ENCODE assay signal across 22 cellular contexts in the genomic region with DNA sequence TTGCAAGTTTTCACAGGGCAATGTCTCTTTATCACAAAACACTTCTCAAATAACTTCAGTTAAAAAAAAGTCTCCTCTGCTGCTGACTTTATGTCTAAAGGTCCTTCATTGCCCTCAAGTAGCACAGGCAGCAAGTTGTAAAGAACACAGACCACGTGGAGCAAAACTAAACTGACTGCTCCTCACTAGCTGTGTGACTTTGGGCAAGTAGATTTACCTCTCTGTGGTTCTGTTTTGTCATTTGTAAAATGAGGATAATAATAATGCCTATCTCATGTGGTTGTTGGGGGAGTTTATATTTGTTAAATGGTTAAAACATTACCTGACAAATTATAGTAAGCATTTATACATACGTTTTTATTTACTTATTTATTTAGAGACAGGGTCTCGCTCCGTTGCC.
DNase-seq lines count a peak whose midpoint lies in the region; ATAC-seq, FAIRE-seq and TF ChIP-seq lines count a peak whose summit lies in the region.
"Had no signal": no experiment of that assay in that cellular context is flagged by ENCODE, and none has a peak within 500 bp of the region (broad histone marks: within the 10 kb centered on the region; RNA-seq: fewer than 3 reads in every experiment).

No MANE protein-coding gene starts in this region.

- TF ChIP-seq RAD21 in A549 (conservative IDR thresholded peaks at IDR 0.05 in 1 of 2, IDR thresholded peaks at IDR 0.05 in 1 of 2) (no peak), IMR-90 (IDR thresholded peaks at IDR 0.05; ENCODE audit: low read length) (no peak)

- peaks cover 23% of the 10 kb centered on the region for H3K9me3 Mint-ChIP-seq in Caco-2 (ENCODE audit: unreplicated experiment)
- no peaks in the 10 kb centered on the region for H3K9me3 Mint-ChIP-seq in activated naive CD4-positive, alpha-beta T cell treated with anti-CD3 and anti-CD28 coated beads for 36 hours
- H3K9me3 Mint-ChIP-seq in glutamatergic neuron (ENCODE audit: unreplicated experiment): no peaks in the 10 kb centered on the region

- no peaks in the 10 kb centered on the region for H3K79me1 ChIP-seq in IMR-90 (ENCODE audit: low read depth in 1 of 2, low read length in 2 of 2)

- H3K4me1 Mint-ChIP-seq in Caco-2 (ENCODE audit: low read depth, unreplicated experiment) (peaks cover 70% of the 10 kb centered on the region), glutamatergic neuron (ENCODE audit: low read depth, unreplicated experiment) (no peaks in the 10 kb centered on the region)
- H3K4me1 Mint-ChIP-seq in activated naive CD4-positive, alpha-beta T cell treated with anti-CD3 and anti-CD28 coated beads for 36 hours (ENCODE audit: low read depth): peaks cover 5% of the 10 kb centered on the region

- H3K27me3 Mint-ChIP-seq in Caco-2 (ENCODE audit: insufficient read depth, unreplicated experiment): no peaks in the 10 kb centered on the region
- no peaks in the 10 kb centered on the region for H3K27me3 Mint-ChIP-seq in activated naive CD4-positive, alpha-beta T cell treated with anti-CD3 and anti-CD28 coated beads for 36 hours (ENCODE audit: low read depth)
- H3K27me3 Mint-ChIP-seq in glutamatergic neuron (ENCODE audit: unreplicated experiment): peaks cover 1% of the 10 kb centered on the region
- H3K27me3 Mint-ChIP-seq: B cell had no signal

- H2BK15ac ChIP-seq in IMR-90 (ENCODE audit: low read depth, low read length): peak overlapping the region; percentile 83; the same call in 1 of the 3 replicates

- intact Hi-C loops in Caco-2 (cut with micrococcal nuclease; ENCODE audit: unreplicated experiment) (loop anchor here (10.0 kb wide), 1 partner anchor 162 kb away; no protein-coding TSS in a partner anchor), IMR-90 (cut with micrococcal nuclease) (loop anchor here (2.0 to 5.0 kb wide), 4 partner anchors 44 to 149 kb away; no protein-coding TSS in a partner anchor), psoas muscle (cut with DNase I) (no loop called here)
- intact Hi-C loops in activated naive CD4-positive, alpha-beta T cell treated with anti-CD3 and anti-CD28 coated beads for 36 hours (cut with micrococcal nuclease): no loop called here

- WGBS in A549 (ENCODE audit: missing lambda C conversion rate): 69% methylated on average over 4 of the region's 4 CpGs
- no CpG with 5 or more reads among the region's 4 CpGs for WGBS in IMR-90 (ENCODE audit: extremely low coverage in 2 of 2, insufficient read length in 1 of 2), 2 experiments
- 85 to 91% (median 90%) methylated on average over 4 of the region's 4 CpGs for WGBS in psoas muscle, 3 donors

- peak overlapping the region; percentile 96 for H3K14ac ChIP-seq in IMR-90 (replicated peaks; ENCODE audit: low read depth, low read length)

- TF ChIP-seq POLR2A in A549 (IDR thresholded peaks at IDR 0.05; ENCODE audit: low read length) (no peak), IMR-90 (IDR thresholded peaks at IDR 0.05; ENCODE audit: low read depth, low read length) (no peak)

- POLR2A ChIA-PET in A549 (lab: Yijun Ruan, JAX) (no interaction called here), Caco-2 (lab: Charles Lee) (no interaction called here), IMR-90 (lab: Charles Lee; ENCODE audit: unreplicated experiment) (no interaction called here)

- peak overlapping the region; percentile 78 for H4K5ac ChIP-seq in IMR-90 (ENCODE audit: low read depth, low read length)

- dilution Hi-C loops in IMR-90 (cut with HindIII; ENCODE audit: low sequenced_read_pairs, unreplicated experiment): no loop called here

- H2AK9ac ChIP-seq in IMR-90 (replicated peaks; ENCODE audit: low read depth, low read length, poor library complexity): no peak overlapping the region

- BruUV-seq in Caco-2 (replicated peaks; lab: Mats Ljungman, UMichigan) (no TSS peak), IMR-90 (replicated peaks; lab: Mats Ljungman, UMichigan) (no TSS peak)

- H3K4me3 Mint-ChIP-seq in Caco-2 (ENCODE audit: unreplicated experiment) (no peak overlapping the region), glutamatergic neuron (ENCODE audit: unreplicated experiment) (no peak overlapping the region)
- H3K4me3 Mint-ChIP-seq in activated naive CD4-positive, alpha-beta T cell treated with anti-CD3 and anti-CD28 coated beads for 36 hours: no peak overlapping the region
- H3K4me3 Mint-ChIP-seq: B cell; CD4-positive, CD25-positive, alpha-beta regulatory T cell; CD8-positive, alpha-beta memory T cell had no signal

- peak overlapping the region; percentile 90 for H4K91ac ChIP-seq in IMR-90 (ENCODE audit: insufficient read depth, low read depth, low read length)

- no peak for ATAC-seq in A549
- ATAC-seq in IMR-90 (ENCODE audit: low read depth): no peak
- ATAC-seq in psoas muscle: no peak

- H3K27ac ChIP-seq in A549 (peak overlapping the region; percentile 47 to 60; a peak in 4 of 6 replicates), IMR-90 (ENCODE audit: insufficient read depth, low read length) (peak overlapping the region; percentile 88), brain microvascular endothelial cell (peak overlapping the region; percentile 28), psoas muscle (no peak overlapping the region)
- H3K27ac ChIP-seq: BLaER1, C4-2B had no signal

- H2AFZ ChIP-seq in IMR-90 (replicated peaks; ENCODE audit: low read length, poor library complexity): no peak overlapping the region

- in situ Hi-C loops in IMR-90 (cut with MboI; ENCODE audit: low sequenced_read_pairs) (no loop called here), brain microvascular endothelial cell (cut with HindIII; ENCODE audit: low pct_ligation_motif_present, low sequenced_read_pairs) (no loop called here)

- H3K27ac Mint-ChIP-seq in Caco-2 (ENCODE audit: unreplicated experiment): peak overlapping the region; percentile 75
- no peak overlapping the region for H3K27ac Mint-ChIP-seq in activated naive CD4-positive, alpha-beta T cell treated with anti-CD3 and anti-CD28 coated beads for 36 hours
- H3K27ac Mint-ChIP-seq in glutamatergic neuron (ENCODE audit: unreplicated experiment): no peak overlapping the region
- H3K27ac Mint-ChIP-seq: B cell; CD4-positive, CD25-positive, alpha-beta regulatory T cell; CD8-positive, alpha-beta memory T cell had no signal

- peak overlapping the region; percentile 59 to 76 for H4K8ac ChIP-seq in IMR-90 (ENCODE audit: low read depth in 2 of 2, low read length in 2 of 2)

- DNase-seq in A549 (ENCODE audit: low read depth in 1 of 2, low spot score in 1 of 2): no peak
- DNase-seq in Caco-2: no peak
- no peak for DNase-seq in IMR-90
- DNase-seq in brain microvascular endothelial cell: no peak
- DNase-seq in activated naive CD4-positive, alpha-beta T cell treated with anti-CD3 and anti-CD28 coated beads for 36 hours: no peak
- DNase-seq in retina: no peak
- DNase-seq in psoas muscle: no peak
- no peak for DNase-seq in glutamatergic neuron
- DNase-seq: 8988T; Calu3; CD4-positive, CD25-positive, alpha-beta regulatory T cell; CD8-positive, alpha-beta memory T cell; DMS53; DMS79 treated with DMSO at 0.1 percent for 48 hours; GF-D8; H7 had no signal

- no peaks in the 10 kb centered on the region for H3K36me3 ChIP-seq in Caco-2 (ENCODE audit: control insufficient read depth, insufficient read depth, low read length)
- no peaks in the 10 kb centered on the region for H3K36me3 ChIP-seq in IMR-90 (ENCODE audit: control insufficient read depth, insufficient read depth, low read length)
- H3K36me3 ChIP-seq in brain microvascular endothelial cell (replicated peaks): no peaks in the 10 kb centered on the region
- H3K36me3 ChIP-seq in psoas muscle (ENCODE audit: insufficient read depth in 1 of 2, low read depth in 1 of 2): no peaks in the 10 kb centered on the region
- H3K36me3 ChIP-seq: BLaER1 had no signal

- CTCF ChIA-PET in A549 (lab: Yijun Ruan, JAX) (no interaction called here), Caco-2 (lab: Charles Lee) (no interaction called here), IMR-90 (lab: Yijun Ruan, JAX) (no interaction called here)
- CTCF ChIA-PET in activated naive CD4-positive, alpha-beta T cell treated with anti-CD3 and anti-CD28 coated beads for 36 hours (lab: Charles Lee): no interaction called here

- peak overlapping the region; percentile 69 for H2BK5ac ChIP-seq in IMR-90 (ENCODE audit: low read depth, low read length, poor library complexity, severe bottlenecking)

- H3K9me3 ChIP-seq in A549 (no peaks in the 10 kb centered on the region), Caco-2 (no peaks in the 10 kb centered on the region), IMR-90 (ENCODE audit: control insufficient read depth, insufficient read depth, low read length) (no peaks in the 10 kb centered on the region), psoas muscle (no peaks in the 10 kb centered on the region)
- H3K9me3 ChIP-seq: BLaER1 had no signal

- H3K23ac ChIP-seq in IMR-90 (ENCODE audit: low read depth, low read length): no peak overlapping the region; the same call in 1 of the 2 replicates

- peak overlapping the region; percentile 97 for H2BK120ac ChIP-seq in IMR-90 (ENCODE audit: low read depth, low read length)

- no peak overlapping the region for H3K4me3 ChIP-seq in A549
- H3K4me3 ChIP-seq in Caco-2 (ENCODE audit: low read depth, low read length): no peak overlapping the region
- H3K4me3 ChIP-seq in IMR-90 (ENCODE audit: insufficient read depth, low read depth, low read length): no peak overlapping the region
- no peak overlapping the region for H3K4me3 ChIP-seq in brain microvascular endothelial cell (ENCODE audit: low read depth, low read length)
- no peak overlapping the region for H3K4me3 ChIP-seq in psoas muscle
- H3K4me3 ChIP-seq: BLaER1 had no signal

- H3K4me1 ChIP-seq in A549 (peaks cover 57% of the 10 kb centered on the region), Caco-2 (peaks cover 62% of the 10 kb centered on the region), IMR-90 (ENCODE audit: control insufficient read depth, insufficient read depth, low read length) (peaks cover 16% of the 10 kb centered on the region), psoas muscle (no peaks in the 10 kb centered on the region)
- H3K4me1 ChIP-seq: BLaER1 had no signal

- H3K36me3 Mint-ChIP-seq in Caco-2 (ENCODE audit: insufficient read depth, unreplicated experiment) (peaks cover 16% of the 10 kb centered on the region), glutamatergic neuron (ENCODE audit: unreplicated experiment) (no peaks in the 10 kb centered on the region)
- H3K36me3 Mint-ChIP-seq in activated naive CD4-positive, alpha-beta T cell treated with anti-CD3 and anti-CD28 coated beads for 36 hours (ENCODE audit: low read depth): no peaks in the 10 kb centered on the region
- H3K36me3 Mint-ChIP-seq: CD4-positive, CD25-positive, alpha-beta regulatory T cell; CD8-positive, alpha-beta memory T cell had no signal

- peak overlapping the region; percentile 96 for H3K18ac ChIP-seq in IMR-90 (ENCODE audit: low read depth, low read length)

- H3K27me3 ChIP-seq in Caco-2 (replicated peaks; ENCODE audit: control insufficient read depth, insufficient read depth, low read length): no peaks in the 10 kb centered on the region
- H3K27me3 ChIP-seq in IMR-90 (ENCODE audit: control insufficient read depth, insufficient read depth, low read length): no peaks in the 10 kb centered on the region
- no peaks in the 10 kb centered on the region for H3K27me3 ChIP-seq in brain microvascular endothelial cell (replicated peaks)
- H3K27me3 ChIP-seq in psoas muscle (ENCODE audit: insufficient read depth in 3 of 3, low read length in 2 of 3): no peaks in the 10 kb centered on the region
- H3K27me3 ChIP-seq: BLaER1 had no signal

- TF ChIP-seq EP300 in A549 (IDR thresholded peaks at IDR 0.05): no peak

- H3K4ac ChIP-seq in IMR-90 (ENCODE audit: low read depth, low read length): peak overlapping the region; percentile 92

- H3K9me1 ChIP-seq in IMR-90 (ENCODE audit: insufficient read depth, low read length): peaks cover 16% of the 10 kb centered on the region; the same call in 1 of the 2 replicates

- peak overlapping the region; percentile 99 for H2BK20ac ChIP-seq in IMR-90 (ENCODE audit: low read depth, low read length)

- H3K4me2 ChIP-seq in A549 (peak overlapping the region; percentile 72), IMR-90 (ENCODE audit: low read depth, low read length) (no peak overlapping the region)
- H3K4me2 ChIP-seq: BLaER1 had no signal

- no peaks in the 10 kb centered on the region for H4K20me1 ChIP-seq in IMR-90 (ENCODE audit: insufficient read depth, low read length)
- H4K20me1 ChIP-seq: BLaER1 had no signal

- peak overlapping the region; percentile 79; the same call in 1 of the 2 replicates for H2AK5ac ChIP-seq in IMR-90 (ENCODE audit: low read depth, low read length)

- FAIRE-seq in A549 (lab: Jason Lieb, UNC): no peak
- FAIRE-seq: GM12891, GM19239, H1 had no signal

- H3K56ac ChIP-seq in IMR-90 (ENCODE audit: extremely low read depth, insufficient read depth, low read length): peak overlapping the region; percentile 72; the same call in 1 of the 2 replicates

- no peak overlapping the region for H3K9ac ChIP-seq in IMR-90 (ENCODE audit: low read depth, low read length)
- H3K9ac ChIP-seq: BLaER1 had no signal

- TF ChIP-seq CTCF in A549 (IDR thresholded peaks at IDR 0.05): no peak
- no peak for TF ChIP-seq CTCF in Caco-2 (IDR thresholded peaks at IDR 0.05; ENCODE audit: insufficient read depth in 1 of 2, low read depth in 1 of 2, low read length in 1 of 2, severe bottlenecking in 1 of 2, unreplicated experiment in 1 of 2)
- no peak for TF ChIP-seq CTCF in IMR-90 (conservative IDR thresholded peaks at IDR 0.05; ENCODE audit: low read depth, low read length)
- no peak for TF ChIP-seq CTCF in brain microvascular endothelial cell (IDR thresholded peaks at IDR 0.05; ENCODE audit: low read depth, low read length, missing control alignments)
- no peak for TF ChIP-seq CTCF in psoas muscle (IDR thresholded peaks at IDR 0.05)
- no peak for TF ChIP-seq CTCF in glutamatergic neuron (IDR thresholded peaks at IDR 0.05; ENCODE audit: partially characterized antibody, unreplicated experiment)

Comparison
In these comparisons a context has a peak if more than half of its experiments do, and no peak if none do; other contexts are left out.
1. intact Hi-C loops: an anchor here in Caco-2 (10.0 kb wide) and IMR-90 (2.0 to 5.0 kb wide); none called in activated naive CD4-positive, alpha-beta T cell treated with anti-CD3 and anti-CD28 coated beads for 36 hours and psoas muscle.